ENCODE assay signal across 1 cellular context in the genomic region with DNA sequence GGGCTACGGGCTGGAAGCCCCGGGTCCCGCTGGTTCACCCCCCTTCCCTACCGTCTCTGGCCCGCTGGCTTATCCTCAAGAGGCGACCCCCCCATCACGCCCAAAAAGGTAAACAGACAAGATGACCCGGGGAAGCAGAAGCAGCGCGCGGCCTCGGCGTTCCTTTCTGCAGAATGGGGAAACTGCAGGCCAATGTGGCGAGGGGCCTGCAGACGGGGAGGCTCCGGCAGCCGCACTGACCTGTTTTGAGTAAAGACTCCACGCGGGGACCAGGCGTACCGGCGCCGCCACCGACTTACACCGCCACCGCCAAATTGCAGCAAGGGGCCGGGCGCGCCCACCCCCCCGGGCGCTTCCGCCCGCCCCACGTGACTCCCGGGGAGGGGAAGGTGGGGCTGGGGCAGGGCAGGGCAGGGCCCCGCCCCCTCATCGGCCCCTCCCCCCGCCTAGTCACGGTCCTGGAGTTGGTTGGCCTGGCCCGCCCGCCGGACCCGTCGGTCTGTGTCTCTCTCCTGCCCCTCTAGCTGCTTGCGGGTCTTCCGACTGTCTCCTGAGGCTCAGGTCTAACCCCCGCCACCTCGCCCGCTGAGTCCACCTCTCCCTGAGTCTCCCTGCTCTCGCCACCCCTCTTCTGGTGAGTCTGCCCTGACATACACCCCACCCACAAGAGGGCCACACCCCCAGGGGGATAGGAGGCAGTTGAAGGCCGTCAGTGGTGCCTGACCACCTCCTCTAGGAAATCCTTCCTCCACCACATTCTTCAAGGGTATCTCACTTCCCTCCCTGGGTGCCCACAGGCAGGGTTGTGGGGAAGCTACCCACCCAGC.
TF ChIP-seq lines count a peak whose summit lies in the region.

A gene (minus strand): TSS at position 321 of the 827 bp plus-strand sequence. CDS start 25,280 bp downstream, outside the sequence.

TF ChIP-seq in HepG2, 621 proteins besides CTCF, POLR2A, EP300 and RAD21 (continued from another document):
- TF ChIP-seq, protein P1, sequence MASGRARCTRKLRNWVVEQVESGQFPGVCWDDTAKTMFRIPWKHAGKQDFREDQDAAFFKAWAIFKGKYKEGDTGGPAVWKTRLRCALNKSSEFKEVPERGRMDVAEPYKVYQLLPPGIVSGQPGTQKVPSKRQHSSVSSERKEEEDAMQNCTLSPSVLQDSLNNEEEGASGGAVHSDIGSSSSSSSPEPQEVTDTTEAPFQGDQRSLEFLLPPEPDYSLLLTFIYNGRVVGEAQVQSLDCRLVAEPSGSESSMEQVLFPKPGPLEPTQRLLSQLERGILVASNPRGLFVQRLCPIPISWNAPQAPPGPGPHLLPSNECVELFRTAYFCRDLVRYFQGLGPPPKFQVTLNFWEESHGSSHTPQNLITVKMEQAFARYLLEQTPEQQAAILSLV (CRISPR knock-in tag; IDR thresholded peaks at IDR 0.05; ENCODE audit: borderline replicate concordance): no peak; the same call in 1 of the 2 replicates
- TF ChIP-seq ZMYM2 (CRISPR knock-in tag; IDR thresholded peaks at IDR 0.05) (0 out of 2 replicates have a peak, but pooled peaks have one; percentile 25), SAP130 (CRISPR knock-in tag; IDR thresholded peaks at IDR 0.05; ENCODE audit: low read depth) (peak; percentile 73), BHLHE40 (IDR thresholded peaks at IDR 0.05; ENCODE audit: low read length) (peak; percentile 63), GATAD1 (CRISPR knock-in tag; IDR thresholded peaks at IDR 0.05) (0 out of 2 replicates have a peak, but pooled peaks have one; percentile 26), ZNF773 (CRISPR knock-in tag; IDR thresholded peaks at IDR 0.05; ENCODE audit: borderline replicate concordance) (no peak), ARNT2 (CRISPR knock-in tag; IDR thresholded peaks at IDR 0.05; ENCODE audit: low read depth) (0 out of 2 replicates have a peak, but pooled peaks have one; percentile 25), ETV5 (CRISPR knock-in tag; IDR thresholded peaks at IDR 0.05; ENCODE audit: borderline replicate concordance) (peak; percentile 83), SETDB1 (CRISPR knock-in tag; IDR thresholded peaks at IDR 0.05; ENCODE audit: borderline replicate concordance) (no peak), GABPB1 (CRISPR knock-in tag; IDR thresholded peaks at IDR 0.05) (peak; percentile 84), NFRKB (IDR thresholded peaks at IDR 0.05) (no peak), AGO1 (IDR thresholded peaks at IDR 0.05; ENCODE audit: low read depth, low read length, poor library complexity, severe bottlenecking) (peak; percentile 78), ZNF629 (CRISPR knock-in tag; conservative IDR thresholded peaks at IDR 0.05) (peak; percentile 96), NR2C2 (CRISPR knock-in tag; IDR thresholded peaks at IDR 0.05; ENCODE audit: borderline replicate concordance) (0 out of 2 replicates have a peak, but pooled peaks have one; percentile 15), ZNF121 (CRISPR knock-in tag; IDR thresholded peaks at IDR 0.05) (peak; percentile 31; the same call in 1 of the 2 replicates), MLLT10 (CRISPR knock-in tag; IDR thresholded peaks at IDR 0.05) (no peak), KMT2A (CRISPR knock-in tag; IDR thresholded peaks at IDR 0.05) (peak; percentile 47; the same call in 1 of the 2 replicates), MIER2 (CRISPR knock-in tag; IDR thresholded peaks at IDR 0.05) (no peak), ZNF230 (CRISPR knock-in tag; IDR thresholded peaks at IDR 0.05) (no peak), SATB2 (CRISPR knock-in tag; IDR thresholded peaks at IDR 0.05) (no peak), SOX13 (IDR thresholded peaks at IDR 0.05) (no peak), SOX13 (CRISPR knock-in tag; conservative IDR thresholded peaks at IDR 0.05 in 1 of 2, IDR thresholded peaks at IDR 0.05 in 1 of 2) (no peak), ZNF619 (CRISPR knock-in tag; IDR thresholded peaks at IDR 0.05) (no peak), EED (CRISPR knock-in tag; IDR thresholded peaks at IDR 0.05) (0 out of 2 replicates have a peak, but pooled peaks have one; percentile 15), ZNF841 (CRISPR knock-in tag; IDR thresholded peaks at IDR 0.05; ENCODE audit: borderline replicate concordance) (no peak), ZNF350 (CRISPR knock-in tag; IDR thresholded peaks at IDR 0.05; ENCODE audit: borderline replicate concordance, low read depth) (no peak)
- TF ChIP-seq, protein P2, sequence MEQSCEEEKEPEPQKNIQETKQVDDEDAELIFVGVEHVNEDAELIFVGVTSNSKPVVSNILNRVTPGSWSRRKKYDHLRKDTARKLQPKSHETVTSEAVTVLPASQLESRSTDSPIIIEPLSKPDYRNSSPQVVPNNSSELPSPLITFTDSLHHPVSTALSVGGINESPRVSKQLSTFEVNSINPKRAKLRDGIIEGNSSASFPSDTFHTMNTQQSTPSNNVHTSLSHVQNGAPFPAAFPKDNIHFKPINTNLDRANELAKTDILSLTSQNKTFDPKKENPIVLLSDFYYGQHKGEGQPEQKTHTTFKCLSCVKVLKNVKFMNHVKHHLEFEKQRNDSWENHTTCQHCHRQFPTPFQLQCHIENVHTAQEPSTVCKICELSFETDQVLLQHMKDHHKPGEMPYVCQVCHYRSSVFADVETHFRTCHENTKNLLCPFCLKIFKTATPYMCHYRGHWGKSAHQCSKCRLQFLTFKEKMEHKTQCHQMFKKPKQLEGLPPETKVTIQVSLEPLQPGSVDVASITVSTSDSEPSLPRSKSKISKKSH (CRISPR knock-in tag; IDR thresholded peaks at IDR 0.05; ENCODE audit: borderline replicate concordance): no peak
- TF ChIP-seq, protein P3, sequence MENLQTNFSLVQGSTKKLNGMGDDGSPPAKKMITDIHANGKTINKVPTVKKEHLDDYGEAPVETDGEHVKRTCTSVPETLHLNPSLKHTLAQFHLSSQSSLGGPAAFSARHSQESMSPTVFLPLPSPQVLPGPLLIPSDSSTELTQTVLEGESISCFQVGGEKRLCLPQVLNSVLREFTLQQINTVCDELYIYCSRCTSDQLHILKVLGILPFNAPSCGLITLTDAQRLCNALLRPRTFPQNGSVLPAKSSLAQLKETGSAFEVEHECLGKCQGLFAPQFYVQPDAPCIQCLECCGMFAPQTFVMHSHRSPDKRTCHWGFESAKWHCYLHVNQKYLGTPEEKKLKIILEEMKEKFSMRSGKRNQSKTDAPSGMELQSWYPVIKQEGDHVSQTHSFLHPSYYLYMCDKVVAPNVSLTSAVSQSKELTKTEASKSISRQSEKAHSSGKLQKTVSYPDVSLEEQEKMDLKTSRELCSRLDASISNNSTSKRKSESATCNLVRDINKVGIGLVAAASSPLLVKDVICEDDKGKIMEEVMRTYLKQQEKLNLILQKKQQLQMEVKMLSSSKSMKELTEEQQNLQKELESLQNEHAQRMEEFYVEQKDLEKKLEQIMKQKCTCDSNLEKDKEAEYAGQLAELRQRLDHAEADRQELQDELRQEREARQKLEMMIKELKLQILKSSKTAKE (CRISPR knock-in tag; IDR thresholded peaks at IDR 0.05; ENCODE audit: borderline replicate concordance): 0 out of 2 replicates have a peak, but pooled peaks have one; percentile 8
- TF ChIP-seq, protein P4, sequence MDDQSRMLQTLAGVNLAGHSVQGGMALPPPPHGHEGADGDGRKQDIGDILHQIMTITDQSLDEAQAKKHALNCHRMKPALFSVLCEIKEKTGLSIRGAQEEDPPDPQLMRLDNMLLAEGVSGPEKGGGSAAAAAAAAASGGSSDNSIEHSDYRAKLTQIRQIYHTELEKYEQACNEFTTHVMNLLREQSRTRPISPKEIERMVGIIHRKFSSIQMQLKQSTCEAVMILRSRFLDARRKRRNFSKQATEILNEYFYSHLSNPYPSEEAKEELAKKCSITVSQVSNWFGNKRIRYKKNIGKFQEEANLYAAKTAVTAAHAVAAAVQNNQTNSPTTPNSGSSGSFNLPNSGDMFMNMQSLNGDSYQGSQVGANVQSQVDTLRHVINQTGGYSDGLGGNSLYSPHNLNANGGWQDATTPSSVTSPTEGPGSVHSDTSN (CRISPR knock-in tag; IDR thresholded peaks at IDR 0.05; ENCODE audit: borderline replicate concordance): no peak
- TF ChIP-seq, protein P5, sequence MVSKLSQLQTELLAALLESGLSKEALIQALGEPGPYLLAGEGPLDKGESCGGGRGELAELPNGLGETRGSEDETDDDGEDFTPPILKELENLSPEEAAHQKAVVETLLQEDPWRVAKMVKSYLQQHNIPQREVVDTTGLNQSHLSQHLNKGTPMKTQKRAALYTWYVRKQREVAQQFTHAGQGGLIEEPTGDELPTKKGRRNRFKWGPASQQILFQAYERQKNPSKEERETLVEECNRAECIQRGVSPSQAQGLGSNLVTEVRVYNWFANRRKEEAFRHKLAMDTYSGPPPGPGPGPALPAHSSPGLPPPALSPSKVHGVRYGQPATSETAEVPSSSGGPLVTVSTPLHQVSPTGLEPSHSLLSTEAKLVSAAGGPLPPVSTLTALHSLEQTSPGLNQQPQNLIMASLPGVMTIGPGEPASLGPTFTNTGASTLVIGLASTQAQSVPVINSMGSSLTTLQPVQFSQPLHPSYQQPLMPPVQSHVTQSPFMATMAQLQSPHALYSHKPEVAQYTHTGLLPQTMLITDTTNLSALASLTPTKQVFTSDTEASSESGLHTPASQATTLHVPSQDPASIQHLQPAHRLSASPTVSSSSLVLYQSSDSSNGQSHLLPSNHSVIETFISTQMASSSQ (IDR thresholded peaks at IDR 0.05; ENCODE audit: low read depth): no peak
- TF ChIP-seq, protein P5 (CRISPR knock-in tag; IDR thresholded peaks at IDR 0.05; ENCODE audit: borderline replicate concordance): no peak
- TF ChIP-seq, protein P6, sequence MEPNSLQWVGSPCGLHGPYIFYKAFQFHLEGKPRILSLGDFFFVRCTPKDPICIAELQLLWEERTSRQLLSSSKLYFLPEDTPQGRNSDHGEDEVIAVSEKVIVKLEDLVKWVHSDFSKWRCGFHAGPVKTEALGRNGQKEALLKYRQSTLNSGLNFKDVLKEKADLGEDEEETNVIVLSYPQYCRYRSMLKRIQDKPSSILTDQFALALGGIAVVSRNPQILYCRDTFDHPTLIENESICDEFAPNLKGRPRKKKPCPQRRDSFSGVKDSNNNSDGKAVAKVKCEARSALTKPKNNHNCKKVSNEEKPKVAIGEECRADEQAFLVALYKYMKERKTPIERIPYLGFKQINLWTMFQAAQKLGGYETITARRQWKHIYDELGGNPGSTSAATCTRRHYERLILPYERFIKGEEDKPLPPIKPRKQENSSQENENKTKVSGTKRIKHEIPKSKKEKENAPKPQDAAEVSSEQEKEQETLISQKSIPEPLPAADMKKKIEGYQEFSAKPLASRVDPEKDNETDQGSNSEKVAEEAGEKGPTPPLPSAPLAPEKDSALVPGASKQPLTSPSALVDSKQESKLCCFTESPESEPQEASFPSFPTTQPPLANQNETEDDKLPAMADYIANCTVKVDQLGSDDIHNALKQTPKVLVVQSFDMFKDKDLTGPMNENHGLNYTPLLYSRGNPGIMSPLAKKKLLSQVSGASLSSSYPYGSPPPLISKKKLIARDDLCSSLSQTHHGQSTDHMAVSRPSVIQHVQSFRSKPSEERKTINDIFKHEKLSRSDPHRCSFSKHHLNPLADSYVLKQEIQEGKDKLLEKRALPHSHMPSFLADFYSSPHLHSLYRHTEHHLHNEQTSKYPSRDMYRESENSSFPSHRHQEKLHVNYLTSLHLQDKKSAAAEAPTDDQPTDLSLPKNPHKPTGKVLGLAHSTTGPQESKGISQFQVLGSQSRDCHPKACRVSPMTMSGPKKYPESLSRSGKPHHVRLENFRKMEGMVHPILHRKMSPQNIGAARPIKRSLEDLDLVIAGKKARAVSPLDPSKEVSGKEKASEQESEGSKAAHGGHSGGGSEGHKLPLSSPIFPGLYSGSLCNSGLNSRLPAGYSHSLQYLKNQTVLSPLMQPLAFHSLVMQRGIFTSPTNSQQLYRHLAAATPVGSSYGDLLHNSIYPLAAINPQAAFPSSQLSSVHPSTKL (CRISPR knock-in tag; IDR thresholded peaks at IDR 0.05): peak; percentile 40; the same call in 1 of the 2 replicates
- TF ChIP-seq, protein P7, sequence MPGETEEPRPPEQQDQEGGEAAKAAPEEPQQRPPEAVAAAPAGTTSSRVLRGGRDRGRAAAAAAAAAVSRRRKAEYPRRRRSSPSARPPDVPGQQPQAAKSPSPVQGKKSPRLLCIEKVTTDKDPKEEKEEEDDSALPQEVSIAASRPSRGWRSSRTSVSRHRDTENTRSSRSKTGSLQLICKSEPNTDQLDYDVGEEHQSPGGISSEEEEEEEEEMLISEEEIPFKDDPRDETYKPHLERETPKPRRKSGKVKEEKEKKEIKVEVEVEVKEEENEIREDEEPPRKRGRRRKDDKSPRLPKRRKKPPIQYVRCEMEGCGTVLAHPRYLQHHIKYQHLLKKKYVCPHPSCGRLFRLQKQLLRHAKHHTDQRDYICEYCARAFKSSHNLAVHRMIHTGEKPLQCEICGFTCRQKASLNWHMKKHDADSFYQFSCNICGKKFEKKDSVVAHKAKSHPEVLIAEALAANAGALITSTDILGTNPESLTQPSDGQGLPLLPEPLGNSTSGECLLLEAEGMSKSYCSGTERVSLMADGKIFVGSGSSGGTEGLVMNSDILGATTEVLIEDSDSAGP (CRISPR knock-in tag; IDR thresholded peaks at IDR 0.05; ENCODE audit: borderline replicate concordance): peak; percentile 81
